In the genomic region with DNA sequence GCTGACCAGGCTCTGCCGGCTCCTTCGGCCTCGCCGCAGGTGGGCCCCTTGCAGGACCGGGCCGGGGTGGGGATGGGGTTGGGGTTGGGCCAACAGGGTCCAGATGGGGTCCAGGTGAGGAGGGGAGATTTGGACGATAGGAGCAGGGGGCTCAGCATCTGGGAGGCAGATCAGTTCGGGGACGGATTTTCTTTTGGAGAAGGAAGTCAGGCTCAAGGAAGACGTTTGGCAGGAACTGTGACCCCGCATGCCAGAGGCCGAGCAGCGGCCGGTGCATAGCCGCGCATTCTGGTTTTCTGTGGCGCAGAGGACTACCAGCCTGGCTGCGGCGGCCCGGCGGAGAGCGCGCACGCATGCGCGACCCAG, we compare ENCODE assay signal across 6 cellular contexts. TPM values are rescaled to one million over a fixed set of nuclear protein-coding genes. Genes with fewer than 3 reads are reported as not detected.
DNase-seq lines count a peak whose midpoint lies in the region; ATAC-seq and TF ChIP-seq lines count a peak whose summit lies in the region.

No MANE protein-coding gene starts in this region.

- H3K36me3 ChIP-seq in CD4-positive, alpha-beta memory T cell (ENCODE audit: insufficient read depth, low read length): peaks cover 31% of the 10 kb centered on the region
- peaks cover 32% of the 10 kb centered on the region for H3K36me3 ChIP-seq in SJCRH30

- H3K9me3 ChIP-seq in CD4-positive, alpha-beta memory T cell (ENCODE audit: control insufficient read depth in 1 of 2, low read length in 2 of 2): no peaks in the 10 kb centered on the region
- no peaks in the 10 kb centered on the region for H3K9me3 ChIP-seq in SJCRH30 (replicated peaks)

- H3K27me3 ChIP-seq in CD4-positive, alpha-beta memory T cell (ENCODE audit: insufficient read depth, low read length): no peaks in the 10 kb centered on the region
- H3K27me3 ChIP-seq in SJCRH30 (no peaks in the 10 kb centered on the region), foreskin keratinocyte (no peaks in the 10 kb centered on the region)

- H3K4me1 ChIP-seq in CD4-positive, alpha-beta memory T cell (ENCODE audit: insufficient read depth, low read length): peaks cover 41% of the 10 kb centered on the region
- H3K4me1 ChIP-seq in SJCRH30: peaks cover 25% of the 10 kb centered on the region
- H3K4me1 ChIP-seq in foreskin keratinocyte: peaks cover 7% of the 10 kb centered on the region

- peak overlapping the region; percentile 77 to 89 for H3K4me3 ChIP-seq in CD4-positive, alpha-beta memory T cell (ENCODE audit: low read length in 2 of 2)
- H3K4me3 ChIP-seq in SJCRH30: peak overlapping the region; percentile 83

- H3K27ac Mint-ChIP-seq in CD4-positive, alpha-beta memory T cell: peak overlapping the region; percentile 95 to 100 (median 97)

- peak overlapping the region; percentile 98 to 100 (median 99) for H3K4me3 Mint-ChIP-seq in CD4-positive, alpha-beta memory T cell

- intact Hi-C loops in CD4-positive, alpha-beta memory T cell (cut with micrococcal nuclease): loop anchor here (1.0 to 2.0 kb wide), 8 partner anchors 11 to 345 kb away; a partner anchor contains a TSS

- H3K27ac ChIP-seq in CD4-positive, alpha-beta memory T cell (ENCODE audit: low read depth, low read length): peak overlapping the region; percentile 94
- H3K27ac ChIP-seq in SJCRH30 (peak overlapping the region; percentile 86), foreskin keratinocyte (no peak overlapping the region)

- DNase-seq in CD4-positive, alpha-beta memory T cell: no peak
- DNase-seq in SJCRH30 (no peak), iPS-NIHi7 (ENCODE audit: extremely low spot score) (peak; percentile 84), foreskin keratinocyte (no peak), NOMO-1 treated with DMSO at 0.1 percent for 48 hours (lab: John Stamatoyannopoulos, UW; ENCODE audit: unreplicated experiment) (no peak)

- CTCF ChIA-PET in CD4-positive, alpha-beta memory T cell (lab: Charles Lee; ENCODE audit: partially characterized antibody): interaction anchor here (0.8 to 4.8 kb wide), 5 partner anchors 21 to 59 kb away, joined by 3 to 48 read pairs (median 4); a partner anchor contains a TSS

- peaks cover 29 to 46% of the 10 kb centered on the region in 2 donors for H3K36me3 Mint-ChIP-seq in CD4-positive, alpha-beta memory T cell

- POLR2A ChIA-PET in CD4-positive, alpha-beta memory T cell (lab: Charles Lee; ENCODE audit: partially characterized antibody): interaction anchor here (1.0 to 20.4 kb wide), 24 partner anchors 8 to 594 kb away, joined by 3 to 404 read pairs (median 8); a partner anchor contains a TSS

- H3K9me3 Mint-ChIP-seq in CD4-positive, alpha-beta memory T cell: no peaks in the 10 kb centered on the region

- peaks cover 17 to 57% (median 30%) of the 10 kb centered on the region in 4 donors for H3K4me1 Mint-ChIP-seq in CD4-positive, alpha-beta memory T cell

- no peaks in the 10 kb centered on the region for H3K27me3 Mint-ChIP-seq in CD4-positive, alpha-beta memory T cell

- TF ChIP-seq CTCF in foreskin keratinocyte (conservative IDR thresholded peaks at IDR 0.05): no peak

- no peak for ATAC-seq in foreskin keratinocyte
- no peak for ATAC-seq in HG02852 (IDR thresholded peaks at IDR 0.05; ENCODE audit: unreplicated experiment)

RNA-seq across cellular contexts. Expression of a gene that starts 0.8 kb away (rescaled TPM):
- total RNA-seq in CD4-positive, alpha-beta memory T cell: 100 to 1,000 TPM; 558 to 563 TPM
- 1,000 to 10,000 TPM; 1,058 to 1,115 TPM for polyA plus RNA-seq in CD4-positive, alpha-beta memory T cell
- total RNA-seq in SJCRH30 (2014; rRNA removed; shearing (Covaris generic)): 646 and 744 TPM in 2 replicates
- total RNA-seq in foreskin keratinocyte: 1,171 and 1,282 TPM in 2 replicates
- polyA plus RNA-seq in foreskin keratinocyte: 1,433 and 1,464 TPM in 2 replicates

RNA-seq across cellular contexts. Expression of a gene that starts 11.1 kb away (rescaled TPM):
- total RNA-seq in CD4-positive, alpha-beta memory T cell: 10 to 100 TPM; 75.8 to 86.3 TPM
- polyA plus RNA-seq in CD4-positive, alpha-beta memory T cell: 100 to 1,000 TPM; 167 to 276 TPM
- total RNA-seq in SJCRH30 (2014; rRNA removed; shearing (Covaris generic)): 96.7 and 99.4 TPM in 2 replicates
- total RNA-seq in foreskin keratinocyte: 133 and 147 TPM in 2 replicates
- polyA plus RNA-seq in foreskin keratinocyte: 166 and 169 TPM in 2 replicates

RNA-seq across cellular contexts. Expression of a gene that starts 27.0 kb away (rescaled TPM):
- total RNA-seq in CD4-positive, alpha-beta memory T cell: 1 to 10 TPM; 1.3 to 1.4 TPM
- under 1 TPM in 1 of 2 donors, not detected in 1; 0.36 TPM for polyA plus RNA-seq in CD4-positive, alpha-beta memory T cell
- 0.18 and 0.73 TPM in 2 replicates for total RNA-seq in SJCRH30 (2014; rRNA removed; shearing (Covaris generic))
- total RNA-seq in foreskin keratinocyte: 1.3 and 1.7 TPM in 2 replicates
- polyA plus RNA-seq in foreskin keratinocyte: 2.0 and 2.9 TPM in 2 replicates

RNA-seq across cellular contexts. Expression of a gene that starts 31.3 kb away (rescaled TPM):
- total RNA-seq in CD4-positive, alpha-beta memory T cell: 100 to 1,000 TPM; 263 to 266 TPM
- 100 to 1,000 TPM; 172 to 331 TPM for polyA plus RNA-seq in CD4-positive, alpha-beta memory T cell
- total RNA-seq in SJCRH30 (2014; rRNA removed; shearing (Covaris generic)): 10.3 and 13.0 TPM in 2 replicates
- total RNA-seq in foreskin keratinocyte: 22.1 and 25.4 TPM in 2 replicates
- 29.6 and 43.1 TPM in 2 replicates for polyA plus RNA-seq in foreskin keratinocyte

RNA-seq across cellular contexts. Expression of a gene that starts 33.7 kb away (rescaled TPM):
- total RNA-seq in CD4-positive, alpha-beta memory T cell: not detected
- not detected for polyA plus RNA-seq in CD4-positive, alpha-beta memory T cell
- 0.49 and 0.58 TPM in 2 replicates for total RNA-seq in SJCRH30 (2014; rRNA removed; shearing (Covaris generic))
- 0.07 TPM in 1 of 2 replicates, not detected in the other for total RNA-seq in foreskin keratinocyte
- not detected in 2 replicates for polyA plus RNA-seq in foreskin keratinocyte
